ENCODE assay signal across 17 cellular contexts in genomic region chr11:119520966-119521365, GRCh38.
DNase-seq lines count a peak whose midpoint lies in the region; ATAC-seq, FAIRE-seq and TF ChIP-seq lines count a peak whose summit lies in the region.
"Had no signal": no experiment of that assay in that cellular context is flagged by ENCODE, and none has a peak within 500 bp of the region (broad histone marks: within the 10 kb centered on the region; RNA-seq: fewer than 3 reads in every experiment).

No MANE protein-coding gene starts in this region.

- H3K27ac Mint-ChIP-seq in WTC11, result no peak overlapping the region

- ATAC-seq in WTC11, result no peak
- ATAC-seq in HG03439 (IDR thresholded peaks at IDR 0.05; ENCODE audit: unreplicated experiment), result no peak
- ATAC-seq: A549, HepG2, Panc1, Right ventricle myocardium inferior had no signal

- H3K9ac ChIP-seq in kidney (ENCODE audit: low read length in 2 of 2), result no peak overlapping the region
- H3K9ac ChIP-seq: KMS-11, SK-N-SH had no signal

- no peaks in the 10 kb centered on the region for H3K9me3 Mint-ChIP-seq in WTC11
- H3K9me3 Mint-ChIP-seq: CD14-positive monocyte had no signal

- TF ChIP-seq CTCF in kidney (IDR thresholded peaks at IDR 0.05; ENCODE audit: borderline replicate concordance, extremely low read depth, insufficient read depth), result no peak
- TF ChIP-seq CTCF in WTC11 (IDR thresholded peaks at IDR 0.05), result no peak

- TF ChIP-seq POLR2A in GM12891 (IDR thresholded peaks at IDR 0.05; ENCODE audit: low read depth, low read length), result no peak

- H3K27ac ChIP-seq in kidney (ENCODE audit: low read depth in 2 of 2, low read length in 2 of 2), result no peak overlapping the region
- H3K27ac ChIP-seq: A549, KMS-11 had no signal

- no peak overlapping the region for H3K4me3 Mint-ChIP-seq in WTC11

- peaks cover 4% of the 10 kb centered on the region for H3K4me1 Mint-ChIP-seq in WTC11

- H3K27me3 Mint-ChIP-seq in WTC11 (ENCODE audit: low read depth), result 0 out of 2 replicates have a peak, but pooled peaks cover 3% of the 10 kb centered on the region

- FAIRE-seq in kidney (lab: Jason Lieb, UNC), result no peak
- no peak for FAIRE-seq in GM12891 (lab: Jason Lieb, UNC)
- FAIRE-seq: A549, H54, HepG2 had no signal

- no peaks in the 10 kb centered on the region for H3K9me3 ChIP-seq in kidney (ENCODE audit: control insufficient read depth in 1 of 2, low read length in 2 of 2)
- H3K9me3 ChIP-seq: A549, SK-N-SH had no signal

- intact Hi-C loops in kidney (cut with DNase I), result no loop called here

- no peaks in the 10 kb centered on the region for H3K36me3 Mint-ChIP-seq in WTC11

- peak; percentile 7 for DNase-seq in DMS153 treated with DMSO at 0.1 percent for 48 hours (lab: John Stamatoyannopoulos, UW; ENCODE audit: unreplicated experiment)
- DNase-seq in NCI-H1436 (lab: John Stamatoyannopoulos, UW), result peak; percentile 72
- peak; percentile 43 for DNase-seq in NCI-H69 (lab: John Stamatoyannopoulos, UW)
- peak; percentile 22 for DNase-seq in kidney
- DNase-seq in GM12891 (ENCODE audit: insufficient read length, low spot score), result no peak
- no peak for DNase-seq in WTC11 (ENCODE audit: low spot score)
- DNase-seq: GF-D8, NCI-H1694, SK-N-SH had no signal

- no peaks in the 10 kb centered on the region for H3K4me1 ChIP-seq in kidney (ENCODE audit: control insufficient read depth in 1 of 2, insufficient read depth in 1 of 2, low read depth in 1 of 2, low read length in 2 of 2)
- H3K4me1 ChIP-seq: A549 had no signal

- CTCF ChIA-PET in WTC11 (lab: Charles Lee), result interaction anchor here (1.1 to 1.2 kb wide), 1 partner anchor 13 kb away, joined by 3 to 5 read pairs; no protein-coding TSS in a partner anchor

- no peak overlapping the region for H3K4me3 ChIP-seq in kidney (ENCODE audit: low read length in 2 of 2)
- H3K4me3 ChIP-seq: A549 had no signal

- no peaks in the 10 kb centered on the region for H3K36me3 ChIP-seq in kidney (ENCODE audit: control insufficient read depth in 1 of 2, insufficient read depth in 2 of 2, low read length in 2 of 2)

- POLR2A ChIA-PET in WTC11 (lab: Charles Lee), result no interaction called here

TF ChIP-seq in GM12891, 5 proteins besides CTCF, POLR2A, EP300 and RAD21:
- TF ChIP-seq PAX5 (IDR thresholded peaks at IDR 0.05; ENCODE audit: insufficient read depth, low read length, severe bottlenecking) (no peak), SPI1 (IDR thresholded peaks at IDR 0.05; ENCODE audit: low read depth, low read length) (no peak), POLR2AphosphoS5 (IDR thresholded peaks at IDR 0.05; ENCODE audit: low read depth, low read length) (no peak), TAF1 (IDR thresholded peaks at IDR 0.05; ENCODE audit: low read depth, low read length) (no peak), POU2F2 (IDR thresholded peaks at IDR 0.05; ENCODE audit: low read depth, low read length) (no peak)

TF ChIP-seq in WTC11, 78 proteins besides CTCF, POLR2A, EP300 and RAD21:
- TF ChIP-seq SP1 (CRISPR knock-in tag; conservative IDR thresholded peaks at IDR 0.05), result no peak

Comparison
In these comparisons a context has a peak if more than half of its experiments do, and no peak if none do; other contexts are left out.
1. DNase-seq: peak in DMS153 treated with DMSO at 0.1 percent for 48 hours (single experiment), NCI-H1436 (single experiment), NCI-H69 (single experiment) and kidney (single experiment); none in GM12891 (single experiment) and WTC11 (single experiment).